ENCODE assay signal across 1 cellular context in the genomic region with DNA sequence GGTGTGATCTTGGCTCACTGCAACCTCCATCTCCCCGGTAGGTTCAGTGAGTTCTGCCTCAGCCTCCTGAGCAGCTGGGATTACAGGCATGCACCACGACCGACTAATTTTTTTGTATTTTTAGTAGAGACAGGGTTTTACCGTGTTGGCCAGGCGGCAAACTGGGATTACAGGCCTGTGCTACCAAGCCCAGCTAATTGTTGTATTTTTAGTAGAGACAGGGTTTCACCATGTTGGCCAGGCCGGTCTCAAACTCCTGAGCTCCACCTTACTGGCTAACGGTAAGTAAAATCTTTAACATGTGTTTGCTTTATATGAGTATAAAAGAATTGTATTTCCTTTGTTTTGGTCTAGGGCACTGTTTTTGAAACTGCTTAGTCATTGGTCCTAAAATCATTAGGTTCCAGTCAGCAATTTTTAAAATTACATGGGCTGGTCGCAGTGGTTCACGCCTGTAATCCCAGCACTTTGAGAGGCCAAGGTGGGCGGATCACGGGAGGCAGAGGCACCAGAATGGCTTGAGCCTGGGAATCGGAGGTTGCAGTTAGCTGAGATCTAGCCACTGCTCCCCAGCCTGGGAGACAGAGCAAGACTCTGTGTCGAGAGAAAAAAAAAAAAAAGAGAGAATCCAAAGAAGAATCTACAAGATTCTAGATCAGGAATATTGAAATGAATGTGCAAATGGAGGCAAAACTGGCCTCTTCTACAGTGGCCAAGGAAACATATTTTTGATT.
TF ChIP-seq lines count a peak whose summit lies in the region.

No MANE protein-coding gene starts in this region.

TF ChIP-seq in HEK293T, 16 proteins besides CTCF, POLR2A, EP300 and RAD21:
- TF ChIP-seq SP1 (IDR thresholded peaks at IDR 0.05) (no peak), LEF1 (IDR thresholded peaks at IDR 0.05; ENCODE audit: borderline replicate concordance) (no peak), ZNF384 (IDR thresholded peaks at IDR 0.05) (no peak), FOXA1 (IDR thresholded peaks at IDR 0.05) (no peak)
